ENCODE assay signal across 31 cellular contexts in genomic region chr13:67137044-67137735, GRCh38.
DNase-seq lines count a peak whose midpoint lies in the region; ATAC-seq, FAIRE-seq and TF ChIP-seq lines count a peak whose summit lies in the region.
"Had no signal": no experiment of that assay in that cellular context is flagged by ENCODE, and none has a peak within 500 bp of the region (broad histone marks: within the 10 kb centered on the region; RNA-seq: fewer than 3 reads in every experiment).

No MANE protein-coding gene starts in this region.

- peaks cover 2% of the 10 kb centered on the region for H3K4me1 Mint-ChIP-seq in endodermal cell
- H3K4me1 Mint-ChIP-seq in activated CD8-positive, alpha-beta T cell treated with anti-CD3 and anti-CD28 coated beads for 36 hours (ENCODE audit: low read depth), result no peaks in the 10 kb centered on the region
- H3K4me1 Mint-ChIP-seq: central memory CD8-positive, alpha-beta T cell; stimulated activated effector memory CD8-positive, alpha-beta T cell treated with anti-CD3 and anti-CD28 coated beads, Interleukin-12 subunit alpha, Interleukin-12 subunit beta, amount 100 ng/mL, for 72 hours had no signal

- POLR2A ChIA-PET in A549 (lab: Yijun Ruan, JAX), result no interaction called here
- POLR2A ChIA-PET in activated CD8-positive, alpha-beta T cell treated with anti-CD3 and anti-CD28 coated beads for 36 hours (lab: Charles Lee), result no interaction called here
- POLR2A ChIA-PET in PC-3 (lab: Charles Lee; ENCODE audit: unreplicated experiment), result no interaction called here

- H3K4me1 ChIP-seq in A549, result peaks cover 60% of the 10 kb centered on the region
- H3K4me1 ChIP-seq in gastroesophageal sphincter, result peaks cover 0 to 30% (median 2%) of the 10 kb centered on the region in 3 donors
- no peaks in the 10 kb centered on the region for H3K4me1 ChIP-seq in endodermal cell (ENCODE audit: control insufficient read depth, insufficient read depth, low read length)
- H3K4me1 ChIP-seq in PC-3 (ENCODE audit: insufficient read depth, low read length), result no peaks in the 10 kb centered on the region
- H3K4me1 ChIP-seq: prostate gland had no signal

- no peaks in the 10 kb centered on the region for H3K36me3 ChIP-seq in gastroesophageal sphincter
- H3K36me3 ChIP-seq in endodermal cell (ENCODE audit: control insufficient read depth, insufficient read depth, low read length), result no peaks in the 10 kb centered on the region
- no peaks in the 10 kb centered on the region for H3K36me3 ChIP-seq in PC-3 (ENCODE audit: low read depth, low read length)
- H3K36me3 ChIP-seq: prostate gland had no signal

- H3K27ac Mint-ChIP-seq in endodermal cell, result no peak overlapping the region
- no peak overlapping the region for H3K27ac Mint-ChIP-seq in activated CD8-positive, alpha-beta T cell treated with anti-CD3 and anti-CD28 coated beads for 36 hours
- H3K27ac Mint-ChIP-seq: activated B cell treated with CpG ODN at 0.5 μM for 24 hours; activated CD4-positive, alpha-beta T cell treated with anti-CD3 and anti-CD28 coated beads, Interleukin-2, amount 10 ng/mL, durations not matched to agents 7 days and 5 days; activated naive CD8-positive, alpha-beta T cell treated with anti-CD3 and anti-CD28 coated beads, Interleukin-2, amount 10 ng/mL, durations not matched to agents 7 days and 5 days; B cell; CD4-positive, alpha-beta memory T cell; naive thymus-derived CD8-positive, alpha-beta T cell; stimulated activated effector memory CD8-positive, alpha-beta T cell treated with anti-CD3 and anti-CD28 coated beads, Interleukin-12 subunit alpha, Interleukin-12 subunit beta, amount 100 ng/mL, for 72 hours had no signal

- H3K27me3 ChIP-seq in gastroesophageal sphincter, result no peaks in the 10 kb centered on the region
- H3K27me3 ChIP-seq in endodermal cell (ENCODE audit: control insufficient read depth, insufficient read depth, low read length, poor library complexity, severe bottlenecking), result no peaks in the 10 kb centered on the region
- no peaks in the 10 kb centered on the region for H3K27me3 ChIP-seq in PC-3 (ENCODE audit: low read length)

- CTCF ChIA-PET in A549 (lab: Yijun Ruan, JAX), result no interaction called here
- CTCF ChIA-PET in activated CD8-positive, alpha-beta T cell treated with anti-CD3 and anti-CD28 coated beads for 36 hours (lab: Charles Lee), result no interaction called here
- CTCF ChIA-PET in PC-3 (lab: Charles Lee), result no interaction called here

- intact Hi-C loops in activated CD8-positive, alpha-beta T cell treated with anti-CD3 and anti-CD28 coated beads for 36 hours (cut with micrococcal nuclease), result no loop called here
- intact Hi-C loops in PC-3 (cut with micrococcal nuclease), result no loop called here

- WGBS in A549 (ENCODE audit: missing lambda C conversion rate), result 57% methylated on average over 6 of the region's 6 CpGs
- 59 to 65% methylated on average over 6 of the region's 6 CpGs for WGBS in gastroesophageal sphincter (ENCODE audit: low coverage in 1 of 2), 2 donors
- 90 to 92% methylated on average over 2 to 6 of the region's 6 CpGs for WGBS in endodermal cell (ENCODE audit: insufficient coverage in 1 of 2, insufficient read length in 1 of 2), 2 experiments

- no peak overlapping the region for H2AFZ ChIP-seq in PC-3 (ENCODE audit: low read length)

- H3K4me2 ChIP-seq in A549 (peak overlapping the region; percentile 27), PC-3 (ENCODE audit: low read length) (no peak overlapping the region)
- H3K4me2 ChIP-seq: KMS-11 had no signal

- H3K9me3 Mint-ChIP-seq in endodermal cell, result no peaks in the 10 kb centered on the region
- H3K9me3 Mint-ChIP-seq in activated CD8-positive, alpha-beta T cell treated with anti-CD3 and anti-CD28 coated beads for 36 hours, result no peaks in the 10 kb centered on the region
- H3K9me3 Mint-ChIP-seq: activated B cell treated with CpG ODN at 0.5 μM for 24 hours; activated CD4-positive, alpha-beta T cell treated with anti-CD3 and anti-CD28 coated beads, Interleukin-2, amount 10 ng/mL, durations not matched to agents 7 days and 5 days; activated naive CD8-positive, alpha-beta T cell treated with anti-CD3 and anti-CD28 coated beads, Interleukin-2, amount 10 ng/mL, durations not matched to agents 7 days and 5 days; central memory CD8-positive, alpha-beta T cell had no signal

- no peaks in the 10 kb centered on the region for H3K36me3 Mint-ChIP-seq in endodermal cell (ENCODE audit: low read depth)
- H3K36me3 Mint-ChIP-seq in activated CD8-positive, alpha-beta T cell treated with anti-CD3 and anti-CD28 coated beads for 36 hours (ENCODE audit: low read depth), result no peaks in the 10 kb centered on the region
- H3K36me3 Mint-ChIP-seq: activated naive CD8-positive, alpha-beta T cell treated with anti-CD3 and anti-CD28 coated beads, Interleukin-2, amount 10 ng/mL, durations not matched to agents 7 days and 5 days; CD4-positive, alpha-beta memory T cell; naive thymus-derived CD8-positive, alpha-beta T cell; stimulated activated effector memory CD8-positive, alpha-beta T cell treated with anti-CD3 and anti-CD28 coated beads, Interleukin-12 subunit alpha, Interleukin-12 subunit beta, amount 100 ng/mL, for 72 hours had no signal

- no peaks in the 10 kb centered on the region for H3K9me3 ChIP-seq in A549
- H3K9me3 ChIP-seq in gastroesophageal sphincter, result no peaks in the 10 kb centered on the region
- H3K9me3 ChIP-seq in endodermal cell (ENCODE audit: control insufficient read depth, low read length), result no peaks in the 10 kb centered on the region
- no peaks in the 10 kb centered on the region for H3K9me3 ChIP-seq in PC-3 (ENCODE audit: low read length)
- H3K9me3 ChIP-seq: prostate gland had no signal

- FAIRE-seq in A549 (lab: Jason Lieb, UNC) (no peak), GM12891 (lab: Jason Lieb, UNC) (no peak)
- FAIRE-seq: H54 had no signal

- no peaks in the 10 kb centered on the region for H3K9me2 ChIP-seq in PC-3 (replicated peaks; ENCODE audit: low read length)

- BruUV-seq in PC-3 (replicated peaks; lab: Mats Ljungman, UMichigan), result no TSS peak

- H3K9ac ChIP-seq in endodermal cell (ENCODE audit: extremely low read depth, low read length, poor library complexity, severe bottlenecking) (no peak overlapping the region), PC-3 (ENCODE audit: low read length) (no peak overlapping the region)
- H3K9ac ChIP-seq: KMS-11 had no signal

- ATAC-seq in A549 (no peak), gastroesophageal sphincter (peak; percentile 34), PC-3 (no peak)
- ATAC-seq in activated CD8-positive, alpha-beta T cell treated with anti-CD3 and anti-CD28 coated beads for 36 hours, result no peak
- ATAC-seq: naive thymus-derived CD8-positive, alpha-beta T cell; stimulated activated effector memory CD8-positive, alpha-beta T cell treated with anti-CD3 and anti-CD28 coated beads, Interleukin-12 subunit alpha, Interleukin-12 subunit beta, amount 100 ng/mL, for 72 hours had no signal

- H4K20me1 ChIP-seq in PC-3 (ENCODE audit: low read length), result no peaks in the 10 kb centered on the region

- no peak for TF ChIP-seq CTCF in A549 (IDR thresholded peaks at IDR 0.05)
- no peak for TF ChIP-seq CTCF in cardiac fibroblast (IDR thresholded peaks at IDR 0.05; ENCODE audit: low read depth, low read length)
- TF ChIP-seq CTCF in gastroesophageal sphincter (IDR thresholded peaks at IDR 0.05), result no peak
- no peak for TF ChIP-seq CTCF in endodermal cell (conservative IDR thresholded peaks at IDR 0.05)
- no peak for TF ChIP-seq CTCF in activated CD8-positive, alpha-beta T cell treated with anti-CD3 and anti-CD28 coated beads for 36 hours (IDR thresholded peaks at IDR 0.05)
- no peak for TF ChIP-seq CTCF in PC-3 (conservative IDR thresholded peaks at IDR 0.05; ENCODE audit: low read depth, low read length)

- TF ChIP-seq POLR2A in A549 (IDR thresholded peaks at IDR 0.05; ENCODE audit: low read length) (no peak), gastroesophageal sphincter (IDR thresholded peaks at IDR 0.05) (no peak), GM12891 (IDR thresholded peaks at IDR 0.05; ENCODE audit: low read depth, low read length) (no peak)

- H3K4me3 Mint-ChIP-seq in endodermal cell, result no peak overlapping the region
- no peak overlapping the region for H3K4me3 Mint-ChIP-seq in activated CD8-positive, alpha-beta T cell treated with anti-CD3 and anti-CD28 coated beads for 36 hours
- H3K4me3 Mint-ChIP-seq: activated B cell treated with CpG ODN at 0.5 μM for 24 hours; activated CD4-positive, alpha-beta T cell treated with anti-CD3 and anti-CD28 coated beads, Interleukin-2, amount 10 ng/mL, durations not matched to agents 7 days and 5 days; activated naive CD8-positive, alpha-beta T cell treated with anti-CD3 and anti-CD28 coated beads, Interleukin-2, amount 10 ng/mL, durations not matched to agents 7 days and 5 days; B cell; CD4-positive, alpha-beta memory T cell; central memory CD8-positive, alpha-beta T cell; naive thymus-derived CD8-positive, alpha-beta T cell; stimulated activated effector memory CD8-positive, alpha-beta T cell treated with anti-CD3 and anti-CD28 coated beads, Interleukin-12 subunit alpha, Interleukin-12 subunit beta, amount 100 ng/mL, for 72 hours had no signal

- DNase-seq in A549 (ENCODE audit: low read depth in 1 of 2, low spot score in 1 of 2), result no peak
- peak; percentile 79 for DNase-seq in NCI-H226
- DNase-seq in cardiac fibroblast (ENCODE audit: low read depth in 2 of 2), result peak; percentile 45 to 69
- no peak for DNase-seq in endodermal cell
- no peak for DNase-seq in activated CD8-positive, alpha-beta T cell treated with anti-CD3 and anti-CD28 coated beads for 36 hours
- DNase-seq in PC-3, result no peak
- DNase-seq in GM12891 (ENCODE audit: insufficient read length, low spot score), result no peak
- DNase-seq: ACHN; activated B cell treated with CpG ODN at 0.5 μM for 24 hours; activated CD4-positive, alpha-beta T cell treated with anti-CD3 and anti-CD28 coated beads, Interleukin-2, amount 10 ng/mL, durations not matched to agents 7 days and 5 days; activated gamma-delta T cell; activated naive CD8-positive, alpha-beta T cell treated with anti-CD3 and anti-CD28 coated beads, Interleukin-2, amount 10 ng/mL, durations not matched to agents 7 days and 5 days; activated T-cell treated with anti-CD3 and anti-CD28 coated beads, Interleukin-2, amount 50 U/mL, for 1 hour; CD4-positive, alpha-beta memory T cell; kidney; naive thymus-derived CD8-positive, alpha-beta T cell; NCI-H1417 treated with DMSO at 0.1 percent for 48 hours; NCI-H2081; NCI-H446; NCI-H82; nucleus accumbens; trophoblast cell had no signal

- TF ChIP-seq RAD21 in A549 (conservative IDR thresholded peaks at IDR 0.05 in 1 of 2, IDR thresholded peaks at IDR 0.05 in 1 of 2), result no peak

- H3K27me3 Mint-ChIP-seq in endodermal cell (ENCODE audit: insufficient read depth), result no peaks in the 10 kb centered on the region
- H3K27me3 Mint-ChIP-seq in activated CD8-positive, alpha-beta T cell treated with anti-CD3 and anti-CD28 coated beads for 36 hours, result no peaks in the 10 kb centered on the region
- H3K27me3 Mint-ChIP-seq: activated B cell treated with CpG ODN at 0.5 μM for 24 hours; activated CD4-positive, alpha-beta T cell treated with anti-CD3 and anti-CD28 coated beads, Interleukin-2, amount 10 ng/mL, durations not matched to agents 7 days and 5 days; activated naive CD8-positive, alpha-beta T cell treated with anti-CD3 and anti-CD28 coated beads, Interleukin-2, amount 10 ng/mL, durations not matched to agents 7 days and 5 days; B cell; CD4-positive, alpha-beta memory T cell; central memory CD8-positive, alpha-beta T cell; naive thymus-derived CD8-positive, alpha-beta T cell had no signal

- TF ChIP-seq EP300 in A549 (IDR thresholded peaks at IDR 0.05) (no peak), gastroesophageal sphincter (IDR thresholded peaks at IDR 0.05) (no peak)

- no peaks in the 10 kb centered on the region for H3K79me2 ChIP-seq in PC-3 (ENCODE audit: low read length)

- H3F3A ChIP-seq in PC-3 (ENCODE audit: low read length, unreplicated experiment), result no peaks in the 10 kb centered on the region

- H3K27ac ChIP-seq in A549, result peak overlapping the region; percentile 50 to 63
- no peak overlapping the region for H3K27ac ChIP-seq in gastroesophageal sphincter
- no peak overlapping the region for H3K27ac ChIP-seq in endodermal cell (ENCODE audit: low read depth, low read length)
- no peak overlapping the region for H3K27ac ChIP-seq in PC-3 (ENCODE audit: low read length)
- H3K27ac ChIP-seq: KMS-11, prostate gland, RWPE1 had no signal

- no peak overlapping the region for H3K4me3 ChIP-seq in A549
- H3K4me3 ChIP-seq in cardiac fibroblast (replicated peaks in 1 of 2; ENCODE audit: low read depth in 2 of 2, low read length in 2 of 2), result no peak overlapping the region
- no peak overlapping the region for H3K4me3 ChIP-seq in gastroesophageal sphincter
- no peak overlapping the region for H3K4me3 ChIP-seq in endodermal cell (ENCODE audit: low read length)
- H3K4me3 ChIP-seq in PC-3 (ENCODE audit: low read length), result no peak overlapping the region
- H3K4me3 ChIP-seq: lung, prostate gland had no signal

Comparison
In these comparisons a context has a peak if more than half of its experiments do, and no peak if none do; other contexts are left out.
1. DNase-seq: peak in NCI-H226 (single experiment) and cardiac fibroblast (2 of 2); none in A549 (0 of 2), endodermal cell (single experiment), activated CD8-positive, alpha-beta T cell treated with anti-CD3 and anti-CD28 coated beads for 36 hours (single experiment), PC-3 (single experiment) and GM12891 (single experiment).
2. H3K27ac ChIP-seq: peak in A549 (2 of 2); none in gastroesophageal sphincter (0 of 4), endodermal cell (single experiment) and PC-3 (single experiment).